ENCODE assay signal across 8 cellular contexts in the genomic region with DNA sequence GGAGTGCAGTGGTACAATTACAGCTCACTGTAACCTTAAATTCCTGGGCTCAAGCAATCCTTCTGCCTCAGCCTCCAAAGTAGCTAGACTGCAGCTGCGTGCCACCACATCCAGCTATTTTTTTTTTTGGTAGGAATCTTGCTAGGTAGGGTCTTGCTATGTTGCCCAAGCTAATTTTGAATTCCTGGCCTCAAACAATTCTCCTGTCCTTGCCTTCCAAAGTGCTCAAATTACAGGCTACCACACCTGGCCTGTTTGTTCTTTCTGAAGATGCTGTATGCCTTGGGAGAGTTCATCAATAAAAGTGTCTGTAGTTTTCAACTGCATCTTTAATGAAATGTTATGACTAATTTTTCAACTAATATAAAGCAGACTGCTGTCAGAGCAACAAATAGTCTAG. TPM values are rescaled to one million over a fixed set of nuclear protein-coding genes. Genes with fewer than 3 reads are reported as not detected.
DNase-seq lines count a peak whose midpoint lies in the region; ATAC-seq and TF ChIP-seq lines count a peak whose summit lies in the region.

No MANE protein-coding gene starts in this region.

- H3K36me3 ChIP-seq in right atrium auricular region (peaks cover 3% of the 10 kb centered on the region), lung (ENCODE audit: control insufficient read depth in 2 of 2, insufficient read depth in 2 of 2, low read length in 2 of 2) (no peaks in the 10 kb centered on the region)

- peak overlapping the region; percentile 91 for H3K4me3 Mint-ChIP-seq in activated T-helper 1 cell treated with anti-CD3 and anti-CD28 coated beads, Interleukin-12 subunit alpha, Interleukin-12 subunit beta, Interleukin-2, Interleukin-4 antibody, amounts not matched to agents 30 ng/mL and 10 ng/mL and 1 ng/mL, durations not matched to agents 14 hours and 24 hours and 36 hours

- intact Hi-C loops in Right ventricle myocardium superior (cut with DNase I), result no loop called here
- intact Hi-C loops in activated T-helper 1 cell treated with anti-CD3 and anti-CD28 coated beads, Interleukin-12 subunit alpha, Interleukin-12 subunit beta, Interleukin-2, Interleukin-4 antibody, amounts not matched to agents 30 ng/mL and 10 ng/mL and 1 ng/mL, durations not matched to agents 14 hours and 24 hours and 36 hours (cut with micrococcal nuclease), result loop anchor here (1.0 to 5.0 kb wide), 9 partner anchors 50 to 870 kb away; a partner anchor contains a TSS

- H3K4me1 ChIP-seq in right atrium auricular region (no peaks in the 10 kb centered on the region), lung (ENCODE audit: control insufficient read depth in 2 of 2, insufficient read depth in 2 of 2, low read length in 2 of 2) (peaks cover 2% of the 10 kb centered on the region in 2 donors)

- H3K4me1 Mint-ChIP-seq in activated T-helper 1 cell treated with anti-CD3 and anti-CD28 coated beads, Interleukin-12 subunit alpha, Interleukin-12 subunit beta, Interleukin-2, Interleukin-4 antibody, amounts not matched to agents 30 ng/mL and 10 ng/mL and 1 ng/mL, durations not matched to agents 14 hours and 24 hours and 36 hours (ENCODE audit: low read depth), result peaks cover 64% of the 10 kb centered on the region

- peaks cover 33% of the 10 kb centered on the region for H3K9me3 Mint-ChIP-seq in activated T-helper 1 cell treated with anti-CD3 and anti-CD28 coated beads, Interleukin-12 subunit alpha, Interleukin-12 subunit beta, Interleukin-2, Interleukin-4 antibody, amounts not matched to agents 30 ng/mL and 10 ng/mL and 1 ng/mL, durations not matched to agents 14 hours and 24 hours and 36 hours

- no peaks in the 10 kb centered on the region for H3K27me3 Mint-ChIP-seq in activated T-helper 1 cell treated with anti-CD3 and anti-CD28 coated beads, Interleukin-12 subunit alpha, Interleukin-12 subunit beta, Interleukin-2, Interleukin-4 antibody, amounts not matched to agents 30 ng/mL and 10 ng/mL and 1 ng/mL, durations not matched to agents 14 hours and 24 hours and 36 hours (ENCODE audit: insufficient read depth)

- peaks cover 0 to 23% of the 10 kb centered on the region in 2 donors for H3K9me3 ChIP-seq in right atrium auricular region
- peaks cover 0 to 7% of the 10 kb centered on the region in 2 donors for H3K9me3 ChIP-seq in lung (ENCODE audit: control insufficient read depth in 2 of 2, insufficient read depth in 1 of 2, low read length in 1 of 2)

- no peak for DNase-seq in right atrium auricular region (ENCODE audit: low spot score)
- DNase-seq in Right ventricle myocardium superior, result no peak
- DNase-seq in activated T-helper 1 cell treated with anti-CD3 and anti-CD28 coated beads, Interleukin-12 subunit alpha, Interleukin-12 subunit beta, Interleukin-2, Interleukin-4 antibody, amounts not matched to agents 30 ng/mL and 10 ng/mL and 1 ng/mL, durations not matched to agents 14 hours and 24 hours and 36 hours (ENCODE audit: low spot score), result no peak
- no peak for DNase-seq in lung (ENCODE audit: low spot score)
- no peak for DNase-seq in amygdala (lab: John Stamatoyannopoulos, UW)
- DNase-seq in mucosa of gallbladder (ENCODE audit: low spot score), result no peak
- DNase-seq in COLO668 (lab: John Stamatoyannopoulos, UW; ENCODE audit: unreplicated experiment), result no peak

- WGBS in lung, 2 donors, result 43 to 68% methylated on average over 1 of the region's 1 CpG

- no peak for TF ChIP-seq CTCF in right atrium auricular region (IDR thresholded peaks at IDR 0.05)
- TF ChIP-seq CTCF in lung (IDR thresholded peaks at IDR 0.05; ENCODE audit: control extremely low read depth, extremely low read depth), result no peak

- H3K27me3 ChIP-seq in right atrium auricular region, result no peaks in the 10 kb centered on the region
- H3K27me3 ChIP-seq in lung (ENCODE audit: control insufficient read depth, insufficient read depth), result no peaks in the 10 kb centered on the region

- H3K4me3 ChIP-seq in right atrium auricular region (peak overlapping the region; percentile 41 to 45), lung (peak overlapping the region; percentile 24)

- peak overlapping the region; percentile 74 for H3K27ac Mint-ChIP-seq in activated T-helper 1 cell treated with anti-CD3 and anti-CD28 coated beads, Interleukin-12 subunit alpha, Interleukin-12 subunit beta, Interleukin-2, Interleukin-4 antibody, amounts not matched to agents 30 ng/mL and 10 ng/mL and 1 ng/mL, durations not matched to agents 14 hours and 24 hours and 36 hours

- peak overlapping the region; percentile 58 to 64 for H3K27ac ChIP-seq in right atrium auricular region
- H3K27ac ChIP-seq in lung (ENCODE audit: low read depth in 1 of 2, low read length in 1 of 2), result no peak overlapping the region

- ATAC-seq in Right ventricle myocardium superior (ENCODE audit: poor library complexity), result no peak
- no peak for ATAC-seq in lung (ENCODE audit: insufficient read depth, low FRiP score)
- no peak for ATAC-seq in GM19455 (IDR thresholded peaks at IDR 0.05; ENCODE audit: unreplicated experiment)

- H3K36me3 Mint-ChIP-seq in activated T-helper 1 cell treated with anti-CD3 and anti-CD28 coated beads, Interleukin-12 subunit alpha, Interleukin-12 subunit beta, Interleukin-2, Interleukin-4 antibody, amounts not matched to agents 30 ng/mL and 10 ng/mL and 1 ng/mL, durations not matched to agents 14 hours and 24 hours and 36 hours (ENCODE audit: low read depth), result peaks cover 61% of the 10 kb centered on the region

RNA-seq across cellular contexts. Expression of a gene that starts 0.5 kb away (rescaled TPM):
- 1 to 10 TPM; 2.3 to 3.6 TPM for total RNA-seq in right atrium auricular region
- total RNA-seq in Right ventricle myocardium superior, result 2.7 TPM
- 11.5 and 11.8 TPM in 2 replicates for total RNA-seq in activated T-helper 1 cell treated with anti-CD3 and anti-CD28 coated beads, Interleukin-12 subunit alpha, Interleukin-12 subunit beta, Interleukin-2, Interleukin-4 antibody, amounts not matched to agents 30 ng/mL and 10 ng/mL and 1 ng/mL, durations not matched to agents 14 hours and 24 hours and 36 hours
- 10 to 100 TPM in 1 of 2 donors, 1 to 10 TPM in 1; 7.7 to 14.5 TPM for total RNA-seq in lung
- polyA plus RNA-seq in lung, result 1 to 10 TPM; 2.3 to 7.3 TPM
- 12.8 TPM for total RNA-seq in mucosa of gallbladder

RNA-seq across cellular contexts. Expression of a gene that starts 30.9 kb away (rescaled TPM):
- total RNA-seq in right atrium auricular region (1 to 10 TPM; 4.1 to 5.7 TPM), Right ventricle myocardium superior (3.7 TPM), lung (10 to 100 TPM; 21.4 to 23.9 TPM), mucosa of gallbladder (6.4 TPM)
- total RNA-seq in activated T-helper 1 cell treated with anti-CD3 and anti-CD28 coated beads, Interleukin-12 subunit alpha, Interleukin-12 subunit beta, Interleukin-2, Interleukin-4 antibody, amounts not matched to agents 30 ng/mL and 10 ng/mL and 1 ng/mL, durations not matched to agents 14 hours and 24 hours and 36 hours, result 17.2 and 22.4 TPM in 2 replicates
- 10 to 100 TPM in 1 of 2 donors, 1 to 10 TPM in 1; 6.4 to 15.7 TPM for polyA plus RNA-seq in lung

Comparison
In these comparisons a context has a peak if more than half of its experiments do, and no peak if none do; other contexts are left out.
1. H3K27ac ChIP-seq: peak in right atrium auricular region (2 of 2); none in lung (0 of 2).